ENCODE assay signal across 26 cellular contexts in genomic region chrX:141760761-141761160, GRCh38.
A peak's percentile ranks its signal among the peaks of the same experiment; 100 is the strongest.
DNase-seq lines count a peak whose midpoint lies in the region; ATAC-seq and TF ChIP-seq lines count a peak whose summit lies in the region.
"Had no signal": no experiment of that assay in that cellular context is flagged by ENCODE, and none has a peak within 500 bp of the region (broad histone marks: within the 10 kb centered on the region; RNA-seq: fewer than 3 reads in every experiment).

No MANE protein-coding gene starts in this region.

- peak; percentile 28 for DNase-seq in MCF 10A (ENCODE audit: unreplicated experiment)
- no peak for DNase-seq in breast epithelium (ENCODE audit: low spot score in 2 of 2)
- DNase-seq in RWPE2 (ENCODE audit: low spot score), result no peak
- DNase-seq in fibroblast of pulmonary artery (ENCODE audit: low read depth), result peak; percentile 6
- DNase-seq in SK-N-DZ (ENCODE audit: low spot score), result no peak
- no peak for DNase-seq in NCI-H774 (lab: John Stamatoyannopoulos, UW)
- DNase-seq in NCI-H82 treated with DMSO at 0.1 percent for 48 hours (lab: John Stamatoyannopoulos, UW; ENCODE audit: unreplicated experiment), result no peak
- DNase-seq: 8988T; activated CD4-positive, alpha-beta memory T cell treated with anti-CD3 and anti-CD28 coated beads, Interleukin-2, amount 10 ng/mL, durations not matched to agents 7 days and 5 days; activated naive CD4-positive, alpha-beta T cell treated with anti-CD3 and anti-CD28 coated beads for 36 hours; NCI-H1092; NCI-H2081; NCI-H510A; Right ventricle myocardium superior; stomach; T-helper 2 cell; upper lobe of left lung; WERI-Rb-1 had no signal

- no peaks in the 10 kb centered on the region for H3K36me3 Mint-ChIP-seq in MCF 10A (ENCODE audit: insufficient read depth, unreplicated experiment)

- H3K27ac Mint-ChIP-seq in MCF 10A (ENCODE audit: low read depth, unreplicated experiment), result no peak overlapping the region
- H3K27ac Mint-ChIP-seq: activated CD4-positive, alpha-beta memory T cell treated with anti-CD3 and anti-CD28 coated beads, Interleukin-2, amount 10 ng/mL, durations not matched to agents 7 days and 5 days; activated naive CD4-positive, alpha-beta T cell treated with anti-CD3 and anti-CD28 coated beads for 36 hours; progenitor cell of endocrine pancreas had no signal

- no TSS peak for BruUV-seq in MCF 10A (replicated peaks; lab: Mats Ljungman, UMichigan)

- H3K27me3 ChIP-seq in breast epithelium (no peaks in the 10 kb centered on the region), RWPE2 (ENCODE audit: insufficient read depth, poor library complexity, severe bottlenecking) (no peaks in the 10 kb centered on the region)
- H3K27me3 ChIP-seq: ascending aorta, stomach, upper lobe of left lung had no signal

- POLR2A ChIA-PET in MCF 10A (lab: Yijun Ruan, JAX), result interaction anchor here (0.7 kb wide), 1 partner anchor 48 kb away, joined by 3 read pairs; no protein-coding TSS in a partner anchor

- TF ChIP-seq CTCF in MCF 10A (IDR thresholded peaks at IDR 0.05; ENCODE audit: unreplicated experiment) (no peak), breast epithelium (IDR thresholded peaks at IDR 0.05) (no peak), RWPE2 (IDR thresholded peaks at IDR 0.05; ENCODE audit: poor library complexity, severe bottlenecking) (no peak), fibroblast of pulmonary artery (IDR thresholded peaks at IDR 0.05; ENCODE audit: low read length, missing control alignments) (no peak)

- H3K9me3 ChIP-seq in breast epithelium, result no peaks in the 10 kb centered on the region
- H3K9me3 ChIP-seq in RWPE2 (ENCODE audit: severe bottlenecking), result no peaks in the 10 kb centered on the region
- H3K9me3 ChIP-seq: ascending aorta, stomach, upper lobe of left lung had no signal

- H3K4me3 Mint-ChIP-seq in MCF 10A (ENCODE audit: unreplicated experiment), result no peak overlapping the region
- H3K4me3 Mint-ChIP-seq: activated CD4-positive, alpha-beta memory T cell treated with anti-CD3 and anti-CD28 coated beads, Interleukin-2, amount 10 ng/mL, durations not matched to agents 7 days and 5 days; activated naive CD4-positive, alpha-beta T cell treated with anti-CD3 and anti-CD28 coated beads for 36 hours; neural crest cell had no signal

- intact Hi-C loops in MCF 10A (cut with micrococcal nuclease), result no loop called here
- intact Hi-C loops in breast epithelium (cut with DNase I; ENCODE audit: low total_unique reads), result no loop called here

- no peak for TF ChIP-seq POLR2A in breast epithelium (IDR thresholded peaks at IDR 0.05)

- H3K27me3 Mint-ChIP-seq in MCF 10A (ENCODE audit: insufficient read depth, unreplicated experiment), result no peaks in the 10 kb centered on the region
- H3K27me3 Mint-ChIP-seq: activated CD4-positive, alpha-beta memory T cell treated with anti-CD3 and anti-CD28 coated beads, Interleukin-2, amount 10 ng/mL, durations not matched to agents 7 days and 5 days; progenitor cell of endocrine pancreas had no signal

- H3K36me3 ChIP-seq in breast epithelium, result no peaks in the 10 kb centered on the region
- no peaks in the 10 kb centered on the region for H3K36me3 ChIP-seq in RWPE2 (ENCODE audit: low read depth)
- H3K36me3 ChIP-seq: ascending aorta; BLaER1 treated with 17β-estradiol and CSF1 and Interleukin-3, amounts not matched to agents 10 nM and 100 nM; stomach; upper lobe of left lung; WERI-Rb-1 had no signal

- H3K4me3 ChIP-seq in breast epithelium (no peak overlapping the region), RWPE2 (ENCODE audit: severe bottlenecking) (no peak overlapping the region), fibroblast of pulmonary artery (replicated peaks; ENCODE audit: low read depth, low read length) (no peak overlapping the region)
- H3K4me3 ChIP-seq: ascending aorta; BLaER1 treated with 17β-estradiol and CSF1 and Interleukin-3, amounts not matched to agents 10 nM and 100 nM; skin epidermis; stomach; upper lobe of left lung had no signal

- ATAC-seq in RWPE2 (ENCODE audit: low read depth) (peak; percentile 92), HG02759 (IDR thresholded peaks at IDR 0.05; ENCODE audit: unreplicated experiment) (no peak)
- ATAC-seq: HCT116 had no signal

- H3K9me3 Mint-ChIP-seq in MCF 10A (ENCODE audit: unreplicated experiment), result no peaks in the 10 kb centered on the region
- H3K9me3 Mint-ChIP-seq: activated CD4-positive, alpha-beta memory T cell treated with anti-CD3 and anti-CD28 coated beads, Interleukin-2, amount 10 ng/mL, durations not matched to agents 7 days and 5 days; activated naive CD4-positive, alpha-beta T cell treated with anti-CD3 and anti-CD28 coated beads for 36 hours; neural crest cell had no signal

- CTCF ChIA-PET in MCF 10A (lab: Yijun Ruan, JAX), result interaction anchor here (1.0 kb wide), 1 partner anchor 12 kb away, joined by 4 read pairs; no protein-coding TSS in a partner anchor

- peaks cover 6% of the 10 kb centered on the region for H3K4me1 Mint-ChIP-seq in MCF 10A (ENCODE audit: insufficient read depth, unreplicated experiment)
- H3K4me1 Mint-ChIP-seq: activated CD4-positive, alpha-beta memory T cell treated with anti-CD3 and anti-CD28 coated beads, Interleukin-2, amount 10 ng/mL, durations not matched to agents 7 days and 5 days; neural crest cell had no signal

- H3K27ac ChIP-seq in breast epithelium (no peak overlapping the region), RWPE2 (ENCODE audit: poor library complexity, severe bottlenecking) (no peak overlapping the region)
- H3K27ac ChIP-seq: ascending aorta; BLaER1 treated with 17β-estradiol and CSF1 and Interleukin-3, amounts not matched to agents 10 nM and 100 nM; KMS-11; skin epidermis; stomach; upper lobe of left lung; WERI-Rb-1 had no signal

- H3K4me1 ChIP-seq in breast epithelium (no peaks in the 10 kb centered on the region), RWPE2 (ENCODE audit: insufficient read depth, poor library complexity, severe bottlenecking) (peaks cover 3% of the 10 kb centered on the region)
- H3K4me1 ChIP-seq: ascending aorta; BLaER1 treated with 17β-estradiol and CSF1 and Interleukin-3, amounts not matched to agents 10 nM and 100 nM; stomach; upper lobe of left lung had no signal

Comparison
In these comparisons a context has a peak if more than half of its experiments do, and no peak if none do; other contexts are left out.
1. DNase-seq: peak in MCF 10A (single experiment) and fibroblast of pulmonary artery (single experiment); none in breast epithelium (0 of 2), RWPE2 (single experiment), SK-N-DZ (single experiment), NCI-H774 (single experiment) and NCI-H82 treated with DMSO at 0.1 percent for 48 hours (single experiment).